Comparison of ENCODE assay signal across 17 cellular contexts in genomic region chr16:83940157-83940556, GRCh38. TPM values are rescaled to one million over a fixed set of nuclear protein-coding genes. Genes with fewer than 3 reads are reported as not detected.
DNase-seq lines count a peak whose midpoint lies in the region; ATAC-seq, FAIRE-seq and TF ChIP-seq lines count a peak whose summit lies in the region.
"Had no signal": no experiment of that assay in that cellular context is flagged by ENCODE, and none has a peak within 500 bp of the region (broad histone marks: within the 10 kb centered on the region; RNA-seq: fewer than 3 reads in every experiment).

No MANE protein-coding gene starts in this region.

- peaks cover 14% of the 10 kb centered on the region for H3K27me3 Mint-ChIP-seq in central memory CD8-positive, alpha-beta T cell
- H3K27me3 Mint-ChIP-seq in neural progenitor cell (ENCODE audit: insufficient read depth, low read depth) = peaks cover 5% of the 10 kb centered on the region

- intact Hi-C loops in HepG2 (cut with micrococcal nuclease; ENCODE audit: unreplicated experiment) (no loop called here), right lobe of liver (cut with DNase I) (no loop called here)

- ATAC-seq in HepG2 (no peak), right lobe of liver (no peak), GM21528 (IDR thresholded peaks at IDR 0.05; ENCODE audit: low FRiP score, unreplicated experiment) (no peak)
- no peak for ATAC-seq in central memory CD8-positive, alpha-beta T cell (replicated peaks; ENCODE audit: extremely low read depth, poor library complexity, severe bottlenecking)
- ATAC-seq: Right ventricle myocardium inferior had no signal

- no peak overlapping the region for H2AFZ ChIP-seq in HepG2 (ENCODE audit: low read length)
- H2AFZ ChIP-seq in neural progenitor cell (replicated peaks) = no peak overlapping the region

- FAIRE-seq in HepG2 (lab: Jason Lieb, UNC) = no peak
- FAIRE-seq: RCC 7860 had no signal

- H3K9ac ChIP-seq in HepG2 (ENCODE audit: insufficient read depth, low read depth, low read length) (no peak overlapping the region), neural progenitor cell (no peak overlapping the region)

- H3K4me1 ChIP-seq in HepG2 (ENCODE audit: insufficient read depth, low read length) = peaks cover 83% of the 10 kb centered on the region
- H3K4me1 ChIP-seq in right lobe of liver = peaks cover 0 to 51% (median 25%) of the 10 kb centered on the region in 4 donors
- peaks cover 5% of the 10 kb centered on the region for H3K4me1 ChIP-seq in neural progenitor cell

- TF ChIP-seq EP300 in HepG2 (IDR thresholded peaks at IDR 0.05; ENCODE audit: low read depth in 2 of 2, low read length in 2 of 2) (no peak), HepG2 (CRISPR knock-in tag; IDR thresholded peaks at IDR 0.05; ENCODE audit: borderline replicate concordance) (no peak)

- TF ChIP-seq CTCF in HepG2 (CRISPR knock-in tag; IDR thresholded peaks at IDR 0.05) = 0 out of 2 replicates have a peak, but pooled peaks have one; percentile 5
- no peak for TF ChIP-seq CTCF in right lobe of liver (IDR thresholded peaks at IDR 0.05)
- no peak for TF ChIP-seq CTCF in neural progenitor cell (IDR thresholded peaks at IDR 0.05)

- POLR2A ChIA-PET in HepG2 (lab: Yijun Ruan, JAX) = interaction anchor here (1.1 kb wide), 1 partner anchor 13 kb away, joined by 3 read pairs; the partner anchor contains the start of gene OSGIN1

- no peak overlapping the region for H3K4me3 Mint-ChIP-seq in central memory CD8-positive, alpha-beta T cell
- no peak overlapping the region for H3K4me3 Mint-ChIP-seq in neural progenitor cell

- WGBS in HepG2 (ENCODE audit: low lambda C conversion rate) = 46% methylated on average over 11 of the region's 12 CpGs
- 88% methylated on average over 10 of the region's 12 CpGs for WGBS in right lobe of liver (ENCODE audit: insufficient coverage, low coverage, low lambda C conversion rate, missing lambda C conversion rate)

- no peaks in the 10 kb centered on the region for H3F3A ChIP-seq in neural progenitor cell (ENCODE audit: low read depth)

- H3K36me3 Mint-ChIP-seq in central memory CD8-positive, alpha-beta T cell (ENCODE audit: insufficient read depth) = peaks cover 4% of the 10 kb centered on the region
- peaks cover 2% of the 10 kb centered on the region for H3K36me3 Mint-ChIP-seq in neural progenitor cell

- peak overlapping the region; percentile 39 for H3K4me2 ChIP-seq in HepG2 (ENCODE audit: low read depth, low read length)
- peak overlapping the region; percentile 22 for H3K4me2 ChIP-seq in neural progenitor cell

- no TSS peak for BruUV-seq in HepG2 (replicated peaks; lab: Mats Ljungman, UMichigan)

- DNase-seq in HepG2 (ENCODE audit: low spot score) (no peak), right lobe of liver (no peak), neural progenitor cell (ENCODE audit: low spot score) (no peak), H7 (no peak), NCI-H1105 treated with DMSO at 0.1 percent for 48 hours (lab: John Stamatoyannopoulos, UW) (no peak), NCI-H1930 (lab: John Stamatoyannopoulos, UW) (no peak)
- DNase-seq in central memory CD8-positive, alpha-beta T cell (ENCODE audit: low spot score in 2 of 2) = no peak
- DNase-seq: GDM1, NCI-H1436, NCI-H2029, NCI-H774 had no signal

- TF ChIP-seq RAD21 in HepG2 (CRISPR knock-in tag; IDR thresholded peaks at IDR 0.05) = no peak

- H3K36me3 ChIP-seq in HepG2 (replicated peaks in 1 of 2; ENCODE audit: control insufficient read depth in 1 of 2, insufficient read depth in 2 of 2, low read length in 2 of 2) (no peaks in the 10 kb centered on the region), right lobe of liver (no peaks in the 10 kb centered on the region), neural progenitor cell (no peaks in the 10 kb centered on the region), H7 (replicated peaks; ENCODE audit: control insufficient read depth, insufficient read depth, low read length) (no peaks in the 10 kb centered on the region)

- H3K4me3 ChIP-seq in HepG2 (replicated peaks in 1 of 3; ENCODE audit: insufficient read depth in 1 of 3, low read depth in 2 of 3, low read length in 3 of 3) (peak overlapping the region in 1 of 3 experiments; percentile 9; a peak in 1 of 6 replicates), right lobe of liver (no peak overlapping the region), neural progenitor cell (no peak overlapping the region), H7 (ENCODE audit: insufficient read depth, low read depth, low read length) (no peak overlapping the region)

- no peaks in the 10 kb centered on the region for H3K9me3 Mint-ChIP-seq in central memory CD8-positive, alpha-beta T cell
- H3K9me3 Mint-ChIP-seq in neural progenitor cell = no peaks in the 10 kb centered on the region

- no peaks in the 10 kb centered on the region for H3K4me1 Mint-ChIP-seq in central memory CD8-positive, alpha-beta T cell
- peaks cover 18% of the 10 kb centered on the region for H3K4me1 Mint-ChIP-seq in neural progenitor cell

- in situ Hi-C loops in HepG2 (cut with HindIII; ENCODE audit: extremely low pct_ligation_motif_present, low pct_unique_long_range_greater_than_20kb) = no loop called here

- H3K79me2 ChIP-seq in HepG2 (ENCODE audit: insufficient read depth, low read length) = no peaks in the 10 kb centered on the region
- H3K79me2 ChIP-seq in neural progenitor cell (ENCODE audit: low read depth) = no peaks in the 10 kb centered on the region

- CTCF ChIA-PET in HepG2 (lab: Yijun Ruan, JAX; ENCODE audit: low intra/inter-chr PET ratio, low total read pairs) = no interaction called here

- H3K9me3 ChIP-seq in HepG2 (ENCODE audit: low read length) = no peaks in the 10 kb centered on the region
- H3K9me3 ChIP-seq in right lobe of liver = no peaks in the 10 kb centered on the region
- H3K9me3 ChIP-seq in neural progenitor cell (ENCODE audit: low read depth) = no peaks in the 10 kb centered on the region

- H4K20me1 ChIP-seq in HepG2 (ENCODE audit: insufficient read depth, low read length) (no peaks in the 10 kb centered on the region), neural progenitor cell (ENCODE audit: low read depth) (no peaks in the 10 kb centered on the region)

- H3K27ac ChIP-seq in HepG2 (ENCODE audit: extremely low read length, insufficient read depth, low read length) (no peak overlapping the region), right lobe of liver (no peak overlapping the region), neural progenitor cell (no peak overlapping the region)

- peak overlapping the region; percentile 6 for H3K27ac Mint-ChIP-seq in central memory CD8-positive, alpha-beta T cell (ENCODE audit: low read depth)
- H3K27ac Mint-ChIP-seq in neural progenitor cell = no peak overlapping the region

- H3K27me3 ChIP-seq in HepG2 (ENCODE audit: control insufficient read depth in 1 of 2, insufficient read depth in 2 of 2, low read length in 2 of 2) (peaks cover 6 to 39% of the 10 kb centered on the region in 2 experiments; a peak in 3 of 5 replicates), right lobe of liver (no peaks in the 10 kb centered on the region), neural progenitor cell (no peaks in the 10 kb centered on the region), H7 (ENCODE audit: control insufficient read depth, insufficient read depth, low read length) (no peaks in the 10 kb centered on the region)

- TF ChIP-seq POLR2A in HepG2 (IDR thresholded peaks at IDR 0.05; ENCODE audit: insufficient read depth in 1 of 2, low read depth in 2 of 2, low read length in 2 of 2) (no peak), right lobe of liver (IDR thresholded peaks at IDR 0.05) (no peak)

RNA-seq across cellular contexts. Expression of gene OSGIN1, which starts 12.9 kb away (rescaled TPM):
- 18.1 and 27.1 TPM in 2 replicates for total RNA-seq in HepG2 (2016; rRNA removed; fragmentation: Illumina TruSeq; extraction: Trizol)
- total RNA-seq in HepG2 (2016; cell fraction: cytosol; rRNA removed; fragmentation: Illumina TruSeq; extraction: Trizol; ENCODE audit: low read depth) = 11.4 and 11.5 TPM in 2 replicates
- 18.2 and 24.7 TPM in 2 replicates for total RNA-seq in HepG2 (2016; cell fraction: insoluble cytoplasmic fraction; rRNA removed; fragmentation: Illumina TruSeq; extraction: Trizol)
- total RNA-seq in HepG2 (2016; cell fraction: membrane; rRNA removed; fragmentation: Illumina TruSeq; extraction: Trizol) = 21.9 and 22.1 TPM in 2 replicates
- total RNA-seq in HepG2 (2016; cell fraction: nucleus; rRNA removed; fragmentation: Illumina TruSeq; extraction: Trizol) = 32.7 and 36.4 TPM in 2 replicates
- polyA plus RNA-seq in HepG2 (2011; rRNA removed) = 20.5 and 26.5 TPM in 2 replicates
- polyA plus RNA-seq in HepG2 (2011; cell fraction: cytosol; rRNA removed) = 14.6 and 23.2 TPM in 2 replicates
- polyA plus RNA-seq in HepG2 (2011; cell fraction: nucleus; rRNA removed) = 50.0 and 59.1 TPM in 2 replicates
- polyA plus RNA-seq in HepG2 (2012) = 20.8 and 24.1 TPM in 2 replicates
- 5.0 and 5.2 TPM in 2 replicates for polyA plus RNA-seq in HepG2 (2016; cell fraction: cytosol; fragmentation: Illumina TruSeq; extraction: Trizol; ENCODE audit: low read depth)
- polyA plus RNA-seq in HepG2 (2016; cell fraction: insoluble cytoplasmic fraction; fragmentation: Illumina TruSeq; extraction: Trizol; ENCODE audit: low read depth) = 24.2 and 30.6 TPM in 2 replicates
- polyA plus RNA-seq in HepG2 (2016; cell fraction: membrane; fragmentation: Illumina TruSeq; extraction: Trizol; ENCODE audit: low read depth) = 6.9 and 8.0 TPM in 2 replicates
- polyA plus RNA-seq in HepG2 (2016; cell fraction: nucleus; fragmentation: Illumina TruSeq; extraction: Trizol; ENCODE audit: insufficient read depth, low read depth) = 47.7 and 49.4 TPM in 2 replicates
- 5.0 and 29.3 TPM in 2 replicates for polyA minus RNA-seq in HepG2 (2011; rRNA and poly(A)+ RNA removed; ENCODE audit: low replicate concordance)
- 11.4 and 16.2 TPM in 2 replicates for polyA minus RNA-seq in HepG2 (2011; cell fraction: cytosol; rRNA and poly(A)+ RNA removed)
- 49.3 and 51.1 TPM in 2 replicates for polyA minus RNA-seq in HepG2 (2011; cell fraction: nucleus; rRNA and poly(A)+ RNA removed)
- total RNA-seq in right lobe of liver = 100 to 1,000 TPM in 1 of 6 experiments, 10 to 100 TPM in 5; 40.1 to 170 (median 53.9) TPM
- total RNA-seq in neural progenitor cell (ENCODE audit: low replicate concordance) = 0.77 TPM in 1 of 2 replicates, not detected in the other
- 1.3 and 1.6 TPM in 2 replicates for total RNA-seq in H7 (2014; rRNA removed; shearing (Covaris generic))

RNA-seq across cellular contexts. Expression of gene NECAB2, which starts 27.9 kb away (rescaled TPM):
- total RNA-seq in HepG2 (2016; rRNA removed; fragmentation: Illumina TruSeq; extraction: Trizol) (0.49 TPM in 1 of 2 replicates, not detected in the other), right lobe of liver (10 to 100 TPM in 3 of 6 experiments, 1 to 10 TPM in 2, under 1 TPM in 1; 0.56 to 26.8 (median 7.1) TPM), neural progenitor cell (ENCODE audit: low replicate concordance) (12.6 and 18.9 TPM in 2 replicates)
- not detected in 2 replicates for total RNA-seq in HepG2 (2016; cell fraction: cytosol; rRNA removed; fragmentation: Illumina TruSeq; extraction: Trizol; ENCODE audit: low read depth)
- total RNA-seq in HepG2 (2016; cell fraction: insoluble cytoplasmic fraction; rRNA removed; fragmentation: Illumina TruSeq; extraction: Trizol) = not detected in 2 replicates
- total RNA-seq in HepG2 (2016; cell fraction: membrane; rRNA removed; fragmentation: Illumina TruSeq; extraction: Trizol) = not detected in 2 replicates
- not detected in 2 replicates for total RNA-seq in HepG2 (2016; cell fraction: nucleus; rRNA removed; fragmentation: Illumina TruSeq; extraction: Trizol)
- polyA plus RNA-seq in HepG2 (2011; rRNA removed) = 0.21 TPM in 1 of 2 replicates, not detected in the other
- polyA plus RNA-seq in HepG2 (2011; cell fraction: cytosol; rRNA removed) = 0.05 TPM in 1 of 2 replicates, not detected in the other
- 0.77 and 1.2 TPM in 2 replicates for polyA plus RNA-seq in HepG2 (2011; cell fraction: nucleus; rRNA removed)
- polyA plus RNA-seq in HepG2 (2012) = not detected in 2 replicates
- polyA plus RNA-seq in HepG2 (2016; cell fraction: cytosol; fragmentation: Illumina TruSeq; extraction: Trizol; ENCODE audit: low read depth) = not detected in 2 replicates
- polyA plus RNA-seq in HepG2 (2016; cell fraction: insoluble cytoplasmic fraction; fragmentation: Illumina TruSeq; extraction: Trizol; ENCODE audit: low read depth) = not detected in 2 replicates
- polyA plus RNA-seq in HepG2 (2016; cell fraction: membrane; fragmentation: Illumina TruSeq; extraction: Trizol; ENCODE audit: low read depth) = not detected in 2 replicates
- not detected in 2 replicates for polyA plus RNA-seq in HepG2 (2016; cell fraction: nucleus; fragmentation: Illumina TruSeq; extraction: Trizol; ENCODE audit: insufficient read depth, low read depth)
- polyA minus RNA-seq in HepG2 (2011; rRNA and poly(A)+ RNA removed; ENCODE audit: low replicate concordance) = 0.21 TPM in 1 of 2 replicates, not detected in the other
- not detected in 2 replicates for polyA minus RNA-seq in HepG2 (2011; cell fraction: cytosol; rRNA and poly(A)+ RNA removed)
- polyA minus RNA-seq in HepG2 (2011; cell fraction: nucleus; rRNA and poly(A)+ RNA removed) = 0.62 TPM in 1 of 2 replicates, not detected in the other
- 0.55 and 1.2 TPM in 2 replicates for total RNA-seq in H7 (2014; rRNA removed; shearing (Covaris generic))
- total RNA-seq: M059J, OCI-LY7, SK-MEL-5 had no signal

RNA-seq across cellular contexts. Expression of gene MLYCD, which starts 41.2 kb away (rescaled TPM):
- 2.8 and 4.0 TPM in 2 replicates for total RNA-seq in HepG2 (2016; rRNA removed; fragmentation: Illumina TruSeq; extraction: Trizol)
- 0.79 and 0.91 TPM in 2 replicates for total RNA-seq in HepG2 (2016; cell fraction: cytosol; rRNA removed; fragmentation: Illumina TruSeq; extraction: Trizol; ENCODE audit: low read depth)
- total RNA-seq in HepG2 (2016; cell fraction: insoluble cytoplasmic fraction; rRNA removed; fragmentation: Illumina TruSeq; extraction: Trizol) = 2.6 and 3.4 TPM in 2 replicates
- total RNA-seq in HepG2 (2016; cell fraction: membrane; rRNA removed; fragmentation: Illumina TruSeq; extraction: Trizol) = 1.7 and 1.9 TPM in 2 replicates
- total RNA-seq in HepG2 (2016; cell fraction: nucleus; rRNA removed; fragmentation: Illumina TruSeq; extraction: Trizol) = 3.8 and 4.8 TPM in 2 replicates
- polyA plus RNA-seq in HepG2 (2011; rRNA removed) = 1.8 and 2.0 TPM in 2 replicates
- polyA plus RNA-seq in HepG2 (2011; cell fraction: cytosol; rRNA removed) = 1.4 and 1.5 TPM in 2 replicates
- polyA plus RNA-seq in HepG2 (2011; cell fraction: nucleus; rRNA removed) = 5.0 and 5.9 TPM in 2 replicates
- polyA plus RNA-seq in HepG2 (2012) = 1.5 and 2.0 TPM in 2 replicates
- polyA plus RNA-seq in HepG2 (2016; cell fraction: cytosol; fragmentation: Illumina TruSeq; extraction: Trizol; ENCODE audit: low read depth) = 0.28 and 0.36 TPM in 2 replicates
- polyA plus RNA-seq in HepG2 (2016; cell fraction: insoluble cytoplasmic fraction; fragmentation: Illumina TruSeq; extraction: Trizol; ENCODE audit: low read depth) = 3.1 and 3.6 TPM in 2 replicates
- polyA plus RNA-seq in HepG2 (2016; cell fraction: membrane; fragmentation: Illumina TruSeq; extraction: Trizol; ENCODE audit: low read depth) = 0.69 and 0.76 TPM in 2 replicates
- polyA plus RNA-seq in HepG2 (2016; cell fraction: nucleus; fragmentation: Illumina TruSeq; extraction: Trizol; ENCODE audit: insufficient read depth, low read depth) = 4.2 and 4.4 TPM in 2 replicates
- polyA minus RNA-seq in HepG2 (2011; rRNA and poly(A)+ RNA removed; ENCODE audit: low replicate concordance) = 1.8 and 5.1 TPM in 2 replicates
- 0.79 and 1.4 TPM in 2 replicates for polyA minus RNA-seq in HepG2 (2011; cell fraction: cytosol; rRNA and poly(A)+ RNA removed)
- polyA minus RNA-seq in HepG2 (2011; cell fraction: nucleus; rRNA and poly(A)+ RNA removed) = 8.5 and 8.8 TPM in 2 replicates
- 10 to 100 TPM in 5 of 6 experiments, 1 to 10 TPM in 1; 6.6 to 15.6 (median 11.3) TPM for total RNA-seq in right lobe of liver
- total RNA-seq in neural progenitor cell (ENCODE audit: low replicate concordance) = 2.5 and 3.3 TPM in 2 replicates
- 2.2 and 2.3 TPM in 2 replicates for total RNA-seq in H7 (2014; rRNA removed; shearing (Covaris generic))
